Comparison of ENCODE assay signal across 10 cellular contexts in genomic region chr17:60165976-60166375, GRCh38. TPM values are rescaled to one million over a fixed set of nuclear protein-coding genes. Genes with fewer than 3 reads are reported as not detected.
DNase-seq lines count a peak whose midpoint lies in the region; ATAC-seq, FAIRE-seq and TF ChIP-seq lines count a peak whose summit lies in the region.
"Had no signal": no experiment of that assay in that cellular context is flagged by ENCODE, and none has a peak within 500 bp of the region (broad histone marks: within the 10 kb centered on the region; RNA-seq: fewer than 3 reads in every experiment).

No MANE protein-coding gene starts in this region.

- H3K4me1 ChIP-seq in mucosa of rectum (ENCODE audit: control insufficient read depth in 2 of 2, insufficient read depth in 2 of 2, low read length in 2 of 2): peaks cover 30 to 56% of the 10 kb centered on the region in 2 donors

- POLR2A ChIA-PET in activated CD4-positive, alpha-beta memory T cell treated with anti-CD3 and anti-CD28 coated beads, Interleukin-2, amount 10 ng/mL, durations not matched to agents 7 days and 5 days (lab: Charles Lee): no interaction called here

- peaks cover 0 to 3% of the 10 kb centered on the region in 2 donors for H3K27me3 ChIP-seq in mucosa of rectum (ENCODE audit: control insufficient read depth in 2 of 2, insufficient read depth in 2 of 2, low read length in 2 of 2)

- peak overlapping the region; percentile 32 to 68 for H3K27ac ChIP-seq in mucosa of rectum (ENCODE audit: low read depth in 2 of 2, low read length in 2 of 2)

- peak overlapping the region in 1 of 2 donors; percentile 17 for H3K9ac ChIP-seq in mucosa of rectum (ENCODE audit: low read depth in 1 of 2, low read length in 2 of 2)

- H3K27me3 Mint-ChIP-seq in activated CD4-positive, alpha-beta memory T cell treated with anti-CD3 and anti-CD28 coated beads, Interleukin-2, amount 10 ng/mL, durations not matched to agents 7 days and 5 days: no peaks in the 10 kb centered on the region
- peaks cover 28% of the 10 kb centered on the region for H3K27me3 Mint-ChIP-seq in nephron progenitor cell (ENCODE audit: low read depth, poor library complexity)

- no peaks in the 10 kb centered on the region for H3K36me3 ChIP-seq in mucosa of rectum (ENCODE audit: control insufficient read depth in 2 of 2, insufficient read depth in 2 of 2, low read length in 2 of 2)

- TF ChIP-seq CTCF in nephron progenitor cell (IDR thresholded peaks at IDR 0.05): no peak

- H3K9me3 Mint-ChIP-seq in activated CD4-positive, alpha-beta memory T cell treated with anti-CD3 and anti-CD28 coated beads, Interleukin-2, amount 10 ng/mL, durations not matched to agents 7 days and 5 days: no peaks in the 10 kb centered on the region
- no peaks in the 10 kb centered on the region for H3K9me3 Mint-ChIP-seq in nephron progenitor cell
- H3K9me3 Mint-ChIP-seq: central memory CD8-positive, alpha-beta T cell had no signal

- no peak overlapping the region for H3K4me3 Mint-ChIP-seq in activated CD4-positive, alpha-beta memory T cell treated with anti-CD3 and anti-CD28 coated beads, Interleukin-2, amount 10 ng/mL, durations not matched to agents 7 days and 5 days
- no peak overlapping the region for H3K4me3 Mint-ChIP-seq in nephron progenitor cell
- H3K4me3 Mint-ChIP-seq: central memory CD8-positive, alpha-beta T cell had no signal

- H3K4me3 ChIP-seq in mucosa of rectum (ENCODE audit: low read length in 2 of 2): no peak overlapping the region

- peak; percentile 72 for FAIRE-seq in HTR-8/SVneo (lab: Jason Lieb, UNC)

- peak; percentile 90 for ATAC-seq in activated CD4-positive, CD25-positive, alpha-beta regulatory T cell treated with anti-CD3 and anti-CD28 coated beads, Interleukin-2, amount 50 U/mL, for 24 hours
- ATAC-seq in HG02623 (IDR thresholded peaks at IDR 0.05; ENCODE audit: unreplicated experiment): no peak

- H3K27ac Mint-ChIP-seq in activated CD4-positive, alpha-beta memory T cell treated with anti-CD3 and anti-CD28 coated beads, Interleukin-2, amount 10 ng/mL, durations not matched to agents 7 days and 5 days: no peak overlapping the region
- no peak overlapping the region for H3K27ac Mint-ChIP-seq in nephron progenitor cell

- H3K4me1 Mint-ChIP-seq in activated CD4-positive, alpha-beta memory T cell treated with anti-CD3 and anti-CD28 coated beads, Interleukin-2, amount 10 ng/mL, durations not matched to agents 7 days and 5 days: peaks cover 49% of the 10 kb centered on the region
- H3K4me1 Mint-ChIP-seq in nephron progenitor cell: peaks cover 69% of the 10 kb centered on the region

- no peaks in the 10 kb centered on the region for H3K9me3 ChIP-seq in mucosa of rectum (ENCODE audit: control insufficient read depth in 2 of 2, low read length in 2 of 2)

- CTCF ChIA-PET in activated CD4-positive, alpha-beta memory T cell treated with anti-CD3 and anti-CD28 coated beads, Interleukin-2, amount 10 ng/mL, durations not matched to agents 7 days and 5 days (lab: Charles Lee): no interaction called here

- DNase-seq in activated CD4-positive, CD25-positive, alpha-beta regulatory T cell (lab: John Stamatoyannopoulos, UW): no peak
- DNase-seq in HTR-8/SVneo (ENCODE audit: insufficient read length, low spot score): no peak
- peak; percentile 55 for DNase-seq in activated CD4-positive, alpha-beta memory T cell treated with anti-CD3 and anti-CD28 coated beads, Interleukin-2, amount 10 ng/mL, durations not matched to agents 7 days and 5 days
- DNase-seq in nephron progenitor cell: no peak
- DNase-seq in dedifferentiated amniotic fluid mesenchymal stem cell (ENCODE audit: extremely low spot score): no peak
- DNase-seq: activated CD8-positive, alpha-beta memory T cell treated with anti-CD3 and anti-CD28 coated beads, Interleukin-2, amount 50 U/mL, for 48 hours had no signal

- no peaks in the 10 kb centered on the region for H3K36me3 Mint-ChIP-seq in activated CD4-positive, alpha-beta memory T cell treated with anti-CD3 and anti-CD28 coated beads, Interleukin-2, amount 10 ng/mL, durations not matched to agents 7 days and 5 days (ENCODE audit: low read depth)
- H3K36me3 Mint-ChIP-seq in nephron progenitor cell (ENCODE audit: low read depth): no peaks in the 10 kb centered on the region

RNA-seq across cellular contexts. Expression of gene CA4, which starts 16.2 kb away (rescaled TPM):
- total RNA-seq in activated CD4-positive, alpha-beta memory T cell treated with anti-CD3 and anti-CD28 coated beads, Interleukin-2, amount 10 ng/mL, durations not matched to agents 7 days and 5 days: not detected
